Comparison of ENCODE assay signal across 14 cellular contexts in the genomic region with DNA sequence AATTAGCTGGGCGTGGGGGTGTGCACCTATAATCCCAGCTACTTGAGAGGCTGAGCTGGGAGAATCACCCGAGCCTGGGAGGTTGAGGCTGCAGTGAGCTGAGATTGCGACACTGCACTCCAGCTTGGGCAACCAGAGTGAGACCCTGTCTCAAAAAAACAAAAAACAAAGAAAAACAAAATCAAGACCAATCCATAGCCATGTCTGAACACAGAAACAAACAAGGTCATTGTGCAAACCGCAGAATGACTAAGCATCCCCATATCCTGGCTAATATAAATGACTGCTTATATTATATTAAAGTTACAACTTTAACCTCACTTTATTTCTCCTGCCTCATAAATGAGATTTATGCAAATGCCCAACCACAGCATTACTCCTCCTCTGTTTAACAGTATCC. TPM values are rescaled to one million over a fixed set of nuclear protein-coding genes. Genes with fewer than 3 reads are reported as not detected.
DNase-seq lines count a peak whose midpoint lies in the region; ATAC-seq and TF ChIP-seq lines count a peak whose summit lies in the region.
"Had no signal": no experiment of that assay in that cellular context is flagged by ENCODE, and none has a peak within 500 bp of the region (broad histone marks: within the 10 kb centered on the region; RNA-seq: fewer than 3 reads in every experiment).

No MANE protein-coding gene starts in this region.

- POLR2A ChIA-PET in HCT116 (lab: Charles Lee) = interaction anchor here (0.7 kb wide), 1 partner anchor 204 kb away, joined by 3 read pairs; no protein-coding TSS in a partner anchor

- H3K27ac ChIP-seq in HCT116 (ENCODE audit: low read depth, low read length) = no peak overlapping the region

- no peaks in the 10 kb centered on the region for H3K9me3 ChIP-seq in HCT116 (ENCODE audit: control insufficient read depth in 1 of 2, insufficient read depth in 1 of 2, low read depth in 1 of 2, low read length in 2 of 2)

- peaks cover 37% of the 10 kb centered on the region for H3K4me1 Mint-ChIP-seq in activated T-helper 1 cell treated with anti-CD3 and anti-CD28 coated beads, Interleukin-12 subunit alpha, Interleukin-12 subunit beta, Interleukin-2, Interleukin-4 antibody, amounts not matched to agents 30 ng/mL and 10 ng/mL and 1 ng/mL, durations not matched to agents 14 hours and 24 hours and 36 hours (ENCODE audit: low read depth)

- RAD21 ChIA-PET in HCT116 (lab: Charles Lee; ENCODE audit: low non-redundant PET in 1 of 2, low total read pairs in 2 of 2, uncharacterized antibody in 2 of 2, unreplicated experiment in 2 of 2) = interaction anchor here in 1 of 2 experiments (0.6 kb wide), 1 partner anchor 19 kb away, joined by 3 read pairs; no protein-coding TSS in a partner anchor

- H3K4me2 ChIP-seq in HCT116 (ENCODE audit: low read length) = peak overlapping the region; percentile 43

- H3K27ac Mint-ChIP-seq in activated T-helper 1 cell treated with anti-CD3 and anti-CD28 coated beads, Interleukin-12 subunit alpha, Interleukin-12 subunit beta, Interleukin-2, Interleukin-4 antibody, amounts not matched to agents 30 ng/mL and 10 ng/mL and 1 ng/mL, durations not matched to agents 14 hours and 24 hours and 36 hours = peak overlapping the region; percentile 43

- intact Hi-C loops in HCT116 (cut with micrococcal nuclease) = no loop called here
- intact Hi-C loops in activated T-helper 1 cell treated with anti-CD3 and anti-CD28 coated beads, Interleukin-12 subunit alpha, Interleukin-12 subunit beta, Interleukin-2, Interleukin-4 antibody, amounts not matched to agents 30 ng/mL and 10 ng/mL and 1 ng/mL, durations not matched to agents 14 hours and 24 hours and 36 hours (cut with micrococcal nuclease) = no loop called here

- H3K9me3 Mint-ChIP-seq in activated T-helper 1 cell treated with anti-CD3 and anti-CD28 coated beads, Interleukin-12 subunit alpha, Interleukin-12 subunit beta, Interleukin-2, Interleukin-4 antibody, amounts not matched to agents 30 ng/mL and 10 ng/mL and 1 ng/mL, durations not matched to agents 14 hours and 24 hours and 36 hours = no peaks in the 10 kb centered on the region

- H4K20me1 ChIP-seq in HCT116 (ENCODE audit: insufficient read depth) = no peaks in the 10 kb centered on the region

- peak overlapping the region; percentile 63 for H2AFZ ChIP-seq in HCT116 (ENCODE audit: low read depth, low read length, poor library complexity, severe bottlenecking)

- H3K79me2 ChIP-seq in HCT116 (ENCODE audit: insufficient read depth, low read length) = no peaks in the 10 kb centered on the region

- TF ChIP-seq POLR2A in HCT116 (IDR thresholded peaks at IDR 0.05; ENCODE audit: borderline replicate concordance, extremely low read depth, insufficient read depth, insufficient read length) = no peak

- ATAC-seq in HCT116 (no peak), HG03457 (IDR thresholded peaks at IDR 0.05; ENCODE audit: unreplicated experiment) (no peak)

- no peak overlapping the region for H3K4me3 Mint-ChIP-seq in activated T-helper 1 cell treated with anti-CD3 and anti-CD28 coated beads, Interleukin-12 subunit alpha, Interleukin-12 subunit beta, Interleukin-2, Interleukin-4 antibody, amounts not matched to agents 30 ng/mL and 10 ng/mL and 1 ng/mL, durations not matched to agents 14 hours and 24 hours and 36 hours

- H3K4me1 ChIP-seq in HCT116 (ENCODE audit: control insufficient read depth in 1 of 2, insufficient read depth in 2 of 2, low read length in 2 of 2) = peaks cover 21 to 60% of the 10 kb centered on the region in 2 experiments

- DNase-seq in AG10803 (ENCODE audit: low read depth) (peak; percentile 38), HCT116 (ENCODE audit: low read depth, low spot score) (no peak), fibroblast of the aortic adventitia (ENCODE audit: low read depth) (peak; percentile 45), retina (no peak), C1 segment of cervical spinal cord (lab: John Stamatoyannopoulos, UW) (no peak), NCI-H82 (lab: John Stamatoyannopoulos, UW) (no peak)
- no peak for DNase-seq in activated T-helper 1 cell treated with anti-CD3 and anti-CD28 coated beads, Interleukin-12 subunit alpha, Interleukin-12 subunit beta, Interleukin-2, Interleukin-4 antibody, amounts not matched to agents 30 ng/mL and 10 ng/mL and 1 ng/mL, durations not matched to agents 14 hours and 24 hours and 36 hours (ENCODE audit: low spot score)
- DNase-seq: MM.1S; NCI-H446; Right ventricle myocardium superior; stimulated activated CD4-positive, alpha-beta T cell treated with anti-CD3 and anti-CD28 coated beads, Interleukin-2, amount 100 ng/mL, for 48 hours had no signal

- TF ChIP-seq CTCF in AG10803 (conservative IDR thresholded peaks at IDR 0.05; ENCODE audit: low read length) (no peak), HCT116 (IDR thresholded peaks at IDR 0.05 in 2 of 3, conservative IDR thresholded peaks at IDR 0.05 in 1 of 3; ENCODE audit: borderline replicate concordance in 1 of 3, insufficient read depth in 1 of 3, low read depth in 2 of 3, low read length in 2 of 3) (no peak), fibroblast of the aortic adventitia (IDR thresholded peaks at IDR 0.05; ENCODE audit: insufficient read depth, low read length) (no peak)

- no peak for TF ChIP-seq RAD21 in HCT116 (IDR thresholded peaks at IDR 0.05; ENCODE audit: low read depth)

- H3K9me2 ChIP-seq in HCT116 (ENCODE audit: insufficient read depth) = no peaks in the 10 kb centered on the region

- H3K27me3 Mint-ChIP-seq in activated T-helper 1 cell treated with anti-CD3 and anti-CD28 coated beads, Interleukin-12 subunit alpha, Interleukin-12 subunit beta, Interleukin-2, Interleukin-4 antibody, amounts not matched to agents 30 ng/mL and 10 ng/mL and 1 ng/mL, durations not matched to agents 14 hours and 24 hours and 36 hours (ENCODE audit: insufficient read depth) = no peaks in the 10 kb centered on the region

- H3K36me3 Mint-ChIP-seq in activated T-helper 1 cell treated with anti-CD3 and anti-CD28 coated beads, Interleukin-12 subunit alpha, Interleukin-12 subunit beta, Interleukin-2, Interleukin-4 antibody, amounts not matched to agents 30 ng/mL and 10 ng/mL and 1 ng/mL, durations not matched to agents 14 hours and 24 hours and 36 hours (ENCODE audit: low read depth) = no peaks in the 10 kb centered on the region

- BruUV-seq in HCT116 (replicated peaks; lab: Mats Ljungman, UMichigan) = no TSS peak

- H3K36me3 ChIP-seq in HCT116 (ENCODE audit: control insufficient read depth in 1 of 2, insufficient read depth in 2 of 2, low read length in 2 of 2) = no peaks in the 10 kb centered on the region

- CTCF ChIA-PET in HCT116 (lab: Charles Lee) = no interaction called here

- no peak overlapping the region for H3K9ac ChIP-seq in HCT116 (ENCODE audit: low read length)

- H3K4me3 ChIP-seq in AG10803 (ENCODE audit: low read length) = no peak overlapping the region
- no peak overlapping the region for H3K4me3 ChIP-seq in HCT116 (replicated peaks in 1 of 2; ENCODE audit: low read depth in 1 of 2, low read length in 2 of 2)
- no peak overlapping the region for H3K4me3 ChIP-seq in fibroblast of the aortic adventitia (ENCODE audit: low read depth, low read length)

- H3K27me3 ChIP-seq in HCT116 (ENCODE audit: insufficient read depth, low read length) = no peaks in the 10 kb centered on the region

TF ChIP-seq in HCT116, 20 proteins besides CTCF, POLR2A, EP300 and RAD21:
- TF ChIP-seq CBX3 (IDR thresholded peaks at IDR 0.05; ENCODE audit: low read depth) = no peak
- 0 out of 2 replicates have a peak, but pooled peaks have one; percentile 18 for TF ChIP-seq CEBPB (IDR thresholded peaks at IDR 0.05; ENCODE audit: low read depth)
- TF ChIP-seq ZNF274 (IDR thresholded peaks at IDR 0.05; ENCODE audit: low read depth, low read length) = no peak
TF ChIP-seq in HCT116: peak in this region for 1.

RNA-seq across cellular contexts. Expression of a gene that starts 2.3 kb away (rescaled TPM):
- 3.6 TPM for total RNA-seq in HCT116 (2021; ENCODE audit: unreplicated experiment)
- 6.3 and 9.4 TPM in 2 replicates for polyA plus RNA-seq in HCT116 (2012)
- total RNA-seq in activated T-helper 1 cell treated with anti-CD3 and anti-CD28 coated beads, Interleukin-12 subunit alpha, Interleukin-12 subunit beta, Interleukin-2, Interleukin-4 antibody, amounts not matched to agents 30 ng/mL and 10 ng/mL and 1 ng/mL, durations not matched to agents 14 hours and 24 hours and 36 hours = 4.1 and 5.3 TPM in 2 replicates
- 0.36 TPM in 1 of 2 replicates, not detected in the other for total RNA-seq in fibroblast of the aortic adventitia (ENCODE audit: low replicate concordance)

RNA-seq across cellular contexts. Expression of a gene that starts 36.8 kb away (rescaled TPM):
- total RNA-seq in HCT116 (2021; ENCODE audit: unreplicated experiment) = 15.5 TPM
- 12.0 and 14.3 TPM in 2 replicates for polyA plus RNA-seq in HCT116 (2012)
- 26.8 and 28.7 TPM in 2 replicates for total RNA-seq in activated T-helper 1 cell treated with anti-CD3 and anti-CD28 coated beads, Interleukin-12 subunit alpha, Interleukin-12 subunit beta, Interleukin-2, Interleukin-4 antibody, amounts not matched to agents 30 ng/mL and 10 ng/mL and 1 ng/mL, durations not matched to agents 14 hours and 24 hours and 36 hours
- total RNA-seq in fibroblast of the aortic adventitia (ENCODE audit: low replicate concordance) = 8.0 and 11.4 TPM in 2 replicates

RNA-seq across cellular contexts. Expression of a gene that starts 53.0 kb away (rescaled TPM):
- total RNA-seq in HCT116 (2021; ENCODE audit: unreplicated experiment) (not detected), fibroblast of the aortic adventitia (ENCODE audit: low replicate concordance) (not detected in 2 replicates)
- not detected in 2 replicates for polyA plus RNA-seq in HCT116 (2012)
- not detected in 2 replicates for total RNA-seq in activated T-helper 1 cell treated with anti-CD3 and anti-CD28 coated beads, Interleukin-12 subunit alpha, Interleukin-12 subunit beta, Interleukin-2, Interleukin-4 antibody, amounts not matched to agents 30 ng/mL and 10 ng/mL and 1 ng/mL, durations not matched to agents 14 hours and 24 hours and 36 hours
- total RNA-seq: kidney epithelial cell, omental fat pad, Right ventricle myocardium superior had no signal

RNA-seq across cellular contexts. Expression of a gene that starts 59.3 kb away (rescaled TPM):
- total RNA-seq in HCT116 (2021; ENCODE audit: unreplicated experiment) (64.3 TPM), fibroblast of the aortic adventitia (ENCODE audit: low replicate concordance) (11.3 and 78.2 TPM in 2 replicates)
- 120 and 133 TPM in 2 replicates for polyA plus RNA-seq in HCT116 (2012)
- 55.1 and 55.4 TPM in 2 replicates for total RNA-seq in activated T-helper 1 cell treated with anti-CD3 and anti-CD28 coated beads, Interleukin-12 subunit alpha, Interleukin-12 subunit beta, Interleukin-2, Interleukin-4 antibody, amounts not matched to agents 30 ng/mL and 10 ng/mL and 1 ng/mL, durations not matched to agents 14 hours and 24 hours and 36 hours

Comparison
In these comparisons a context has a peak if more than half of its experiments do, and no peak if none do; other contexts are left out.
1. DNase-seq: peak in AG10803 (single experiment) and fibroblast of the aortic adventitia (single experiment); none in HCT116 (single experiment), activated T-helper 1 cell treated with anti-CD3 and anti-CD28 coated beads, Interleukin-12 subunit alpha, Interleukin-12 subunit beta, Interleukin-2, Interleukin-4 antibody, amounts not matched to agents 30 ng/mL and 10 ng/mL and 1 ng/mL, durations not matched to agents 14 hours and 24 hours and 36 hours (single experiment), retina (single experiment), C1 segment of cervical spinal cord (0 of 14) and NCI-H82 (single experiment).